ENCODE assay signal across 20 cellular contexts in genomic region chr7:72435913-72436480, GRCh38. TPM values are rescaled to one million over a fixed set of nuclear protein-coding genes. Genes with fewer than 3 reads are reported as not detected.
DNase-seq lines count a peak whose midpoint lies in the region; ATAC-seq and TF ChIP-seq lines count a peak whose summit lies in the region.
"Had no signal": no experiment of that assay in that cellular context is flagged by ENCODE, and none has a peak within 500 bp of the region (broad histone marks: within the 10 kb centered on the region; RNA-seq: fewer than 3 reads in every experiment).

No MANE protein-coding gene starts in this region.

- 39 to 48% (median 43%) methylated on average over 5 of the region's 5 CpGs for WGBS in psoas muscle, 3 donors

- H3K27me3 ChIP-seq in psoas muscle (ENCODE audit: insufficient read depth in 3 of 3, low read length in 2 of 3) = no peaks in the 10 kb centered on the region

- no peak for TF ChIP-seq CTCF in psoas muscle (IDR thresholded peaks at IDR 0.05)

- DNase-seq in Right ventricle myocardium superior (no peak), left cardiac atrium (no peak), SK-MEL-5 (ENCODE audit: low read depth, low spot score) (peak; percentile 68), left kidney (ENCODE audit: low read depth, low spot score) (peak; percentile 18), psoas muscle (no peak), iPS-NIHi7 (ENCODE audit: extremely low spot score) (no peak)
- no peak for DNase-seq in stimulated activated CD4-positive, alpha-beta T cell treated with anti-CD3 and anti-CD28 coated beads, Interleukin-1b, Interleukin-23, amount 100 ng/mL, for 48 hours
- no peak for DNase-seq in activated T-cell treated with anti-CD3 and anti-CD28 coated beads, Interleukin-2, amount 50 U/mL, for 1 hour
- DNase-seq: COR-L47, DMS79, GM23248, MV-4-11, NCI-H146, NCI-H2081 treated with DMSO at 0.1 percent for 48 hours, NCI-H345, NCI-H748 treated with DMSO at 0.1 percent for 48 hours, SHP77 treated with DMSO at 0.1 percent for 48 hours had no signal

- in situ Hi-C loops in SK-MEL-5 (cut with HindIII; ENCODE audit: low pct_unique_long_range_greater_than_20kb, low sequenced_read_pairs) = no loop called here

- H3K4me3 ChIP-seq in psoas muscle = no peak overlapping the region
- H3K4me3 ChIP-seq: A549, GM23248 had no signal

- H3K4me1 ChIP-seq in psoas muscle = no peaks in the 10 kb centered on the region
- H3K4me1 ChIP-seq: A549 had no signal

- H3K27ac ChIP-seq in psoas muscle = no peak overlapping the region
- H3K27ac ChIP-seq: A549, GM23248 had no signal

- peak; percentile 57 for ATAC-seq in Right ventricle myocardium superior (ENCODE audit: poor library complexity)
- ATAC-seq in left cardiac atrium = no peak
- ATAC-seq in psoas muscle = no peak
- ATAC-seq: A549, Panc1 had no signal

- H3K36me3 ChIP-seq in psoas muscle (ENCODE audit: insufficient read depth in 1 of 2, low read depth in 1 of 2) = no peaks in the 10 kb centered on the region

- intact Hi-C loops in Right ventricle myocardium superior (cut with DNase I) = no loop called here
- intact Hi-C loops in left cardiac atrium (cut with DNase I) = no loop called here
- intact Hi-C loops in psoas muscle (cut with DNase I) = no loop called here

- H3K9me3 ChIP-seq in psoas muscle = no peaks in the 10 kb centered on the region
- H3K9me3 ChIP-seq: A549 had no signal

RNA-seq across cellular contexts. Expression of gene CALN1, which starts 23.9 kb away (rescaled TPM):
- total RNA-seq in Right ventricle myocardium superior (not detected), left cardiac atrium (not detected), psoas muscle (under 1 TPM in 2 of 4 donors, not detected in 2; 0.02 to 0.06 TPM)
- 0.59 TPM in 1 of 2 replicates, not detected in the other for total RNA-seq in SK-MEL-5 (2014; rRNA removed; shearing (Covaris generic))
- 0.18 TPM in 1 of 2 replicates, not detected in the other for polyA plus RNA-seq in SK-MEL-5 (2015; cell fraction: cytosol; rRNA removed)
- polyA plus RNA-seq in SK-MEL-5 (2015; cell fraction: nucleus; rRNA removed) = 0.16 TPM in 1 of 2 replicates, not detected in the other
- polyA plus RNA-seq in psoas muscle = under 1 TPM; 0.01 to 0.03 (median 0.01) TPM
- total RNA-seq: GM23248 had no signal
- polyA plus RNA-seq: A549, CD14-positive monocyte, GM23248 had no signal

Comparison
In these comparisons a context has a peak if more than half of its experiments do, and no peak if none do; other contexts are left out.
1. DNase-seq: peak in SK-MEL-5 (single experiment) and left kidney (single experiment); none in Right ventricle myocardium superior (single experiment), left cardiac atrium (single experiment), psoas muscle (0 of 2), iPS-NIHi7 (single experiment), stimulated activated CD4-positive, alpha-beta T cell treated with anti-CD3 and anti-CD28 coated beads, Interleukin-1b, Interleukin-23, amount 100 ng/mL, for 48 hours (single experiment) and activated T-cell treated with anti-CD3 and anti-CD28 coated beads, Interleukin-2, amount 50 U/mL, for 1 hour (single experiment).